Comparison of ENCODE assay signal across 14 cellular contexts in genomic region chr12:109779382-109779781, GRCh38. TPM values are rescaled to one million over a fixed set of nuclear protein-coding genes. Genes with fewer than 3 reads are reported as not detected.
A peak's percentile ranks its signal among the peaks of the same experiment; 100 is the strongest.
DNase-seq lines count a peak whose midpoint lies in the region; ATAC-seq, FAIRE-seq and TF ChIP-seq lines count a peak whose summit lies in the region.
"Had no signal": no experiment of that assay in that cellular context is flagged by ENCODE, and none has a peak within 500 bp of the region (broad histone marks: within the 10 kb centered on the region; RNA-seq: fewer than 3 reads in every experiment).

No MANE protein-coding gene starts in this region.

- H3K27me3 ChIP-seq in keratinocyte (ENCODE audit: control insufficient read depth, extremely low read depth, insufficient read depth, low read length) = no peaks in the 10 kb centered on the region
- H3K27me3 ChIP-seq in transverse colon = no peaks in the 10 kb centered on the region
- H3K27me3 ChIP-seq: right lobe of liver had no signal

- no peak for TF ChIP-seq EP300 in transverse colon (IDR thresholded peaks at IDR 0.05; ENCODE audit: low read depth)

- no peaks in the 10 kb centered on the region for H3K79me2 ChIP-seq in keratinocyte (ENCODE audit: control insufficient read depth, insufficient read depth, low read length)

- FAIRE-seq in keratinocyte (lab: Jason Lieb, UNC) = peak; percentile 29

- no peaks in the 10 kb centered on the region for H3K9me3 ChIP-seq in keratinocyte (ENCODE audit: control insufficient read depth, low read depth, low read length)
- no peaks in the 10 kb centered on the region for H3K9me3 ChIP-seq in transverse colon
- H3K9me3 ChIP-seq: right lobe of liver had no signal

- no peaks in the 10 kb centered on the region for H3K9me1 ChIP-seq in keratinocyte (ENCODE audit: control insufficient read depth, extremely low read depth, insufficient read depth, low read length)

- H3K36me3 ChIP-seq in keratinocyte (ENCODE audit: control insufficient read depth in 2 of 2, extremely low read depth in 1 of 2, insufficient read depth in 2 of 2, low read length in 2 of 2) (no peaks in the 10 kb centered on the region), transverse colon (no peaks in the 10 kb centered on the region)
- H3K36me3 ChIP-seq: gastroesophageal sphincter had no signal

- TF ChIP-seq CTCF in keratinocyte (optimal IDR thresholded peaks at IDR 0.05 in 1 of 3, IDR thresholded peaks at IDR 0.05 in 1 of 3, conservative IDR thresholded peaks at IDR 0.05 in 1 of 3; ENCODE audit: extremely low read depth in 1 of 3, insufficient read depth in 2 of 3, low read length in 3 of 3) = peak in 1 of 3 experiments; percentile 23
- TF ChIP-seq CTCF in transverse colon (IDR thresholded peaks at IDR 0.05) = no peak

- no peak overlapping the region for H2AFZ ChIP-seq in keratinocyte (ENCODE audit: control insufficient read depth, low read length)

- H4K20me1 ChIP-seq in keratinocyte (ENCODE audit: control insufficient read depth, extremely low read depth, insufficient read depth, low read length) = no peaks in the 10 kb centered on the region

- 84% methylated on average over 6 of the region's 6 CpGs; no CpG with 5 or more reads in 1 of the 2 donors for WGBS in transverse colon (ENCODE audit: low coverage in 1 of 2), 2 donors

- peak; percentile 34 for DNase-seq in COLO829 (ENCODE audit: low spot score)
- DNase-seq in HT1080 (ENCODE audit: low read depth) = peak; percentile 40
- peak; percentile 60 for DNase-seq in SK-N-DZ (ENCODE audit: low spot score)
- no peak for DNase-seq in keratinocyte (ENCODE audit: low read depth, low spot score)
- no peak for DNase-seq in transverse colon
- DNase-seq: activated CD4-positive, alpha-beta memory T cell treated with anti-CD3 and anti-CD28 coated beads, Interleukin-2, amount 10 ng/mL, durations not matched to agents 7 days and 5 days; CD4-positive, alpha-beta T cell had no signal

- no peak overlapping the region for H3K9ac ChIP-seq in keratinocyte (ENCODE audit: control insufficient read depth, extremely low read depth, insufficient read depth, low read length)

- intact Hi-C loops in transverse colon (cut with DNase I; ENCODE audit: low total_unique reads) = loop anchor here (10.0 kb wide), 1 partner anchor 65 kb away; the partner anchor contains the start of gene FAM222A

- TF ChIP-seq POLR2A in transverse colon (IDR thresholded peaks at IDR 0.05) = no peak

- H3K4me3 ChIP-seq in keratinocyte (ENCODE audit: control insufficient read depth in 2 of 3, extremely low read depth in 1 of 3, insufficient read depth in 2 of 3, low read depth in 1 of 3, low read length in 3 of 3) = no peak overlapping the region
- no peak overlapping the region for H3K4me3 ChIP-seq in transverse colon
- H3K4me3 ChIP-seq: gastroesophageal sphincter, right lobe of liver had no signal

- ATAC-seq in GM19324 (IDR thresholded peaks at IDR 0.05; ENCODE audit: low FRiP score, unreplicated experiment) (no peak), GM18517 (IDR thresholded peaks at IDR 0.05; ENCODE audit: unreplicated experiment) (no peak), HG03025 (IDR thresholded peaks at IDR 0.05; ENCODE audit: low FRiP score, unreplicated experiment) (no peak)
- ATAC-seq: gastroesophageal sphincter; stimulated activated naive CD8-positive, alpha-beta T cell treated with anti-CD3 and anti-CD28 coated beads, Interleukin-15, amount 100 ng/mL, for 72 hours had no signal

- dilution Hi-C loops in keratinocyte (cut with MboI; ENCODE audit: extremely low pct_ligation_motif_present, low sequenced_read_pairs) = loop anchor here (25.0 kb wide), 2 partner anchors 142 to 242 kb away; no protein-coding TSS in a partner anchor

- H3K4me2 ChIP-seq in keratinocyte (ENCODE audit: control insufficient read depth, extremely low read depth, insufficient read depth, low read depth, low read length) = no peak overlapping the region

- in situ Hi-C loops in transverse colon (cut with MboI; ENCODE audit: low pct_ligation_motif_present in 1 of 4, low pct_unique_long_range_greater_than_20kb in 1 of 4, low sequenced_read_pairs in 3 of 4) = loop anchor here (5.0 to 10.0 kb wide), 6 partner anchors 172 to 355 kb away; no protein-coding TSS in a partner anchor

- H3K27ac ChIP-seq in keratinocyte (ENCODE audit: control insufficient read depth, insufficient read depth, low read length) = no peak overlapping the region
- H3K27ac ChIP-seq in transverse colon = no peak overlapping the region
- H3K27ac ChIP-seq: gastroesophageal sphincter, HL-60, right lobe of liver had no signal

- peaks cover 7% of the 10 kb centered on the region for H3K4me1 ChIP-seq in keratinocyte (ENCODE audit: control insufficient read depth, extremely low read depth, insufficient read depth, low read length)
- H3K4me1 ChIP-seq in transverse colon = no peaks in the 10 kb centered on the region
- H3K4me1 ChIP-seq: gastroesophageal sphincter, right lobe of liver had no signal

RNA-seq across cellular contexts. Expression of gene TRPV4, which starts 53.8 kb away (rescaled TPM):
- total RNA-seq in HT1080 (2014; rRNA removed; shearing (Covaris generic)) = 0.50 and 0.72 TPM in 2 replicates
- 2.0 and 2.2 TPM in 2 replicates for polyA plus RNA-seq in HT1080 (2015; cell fraction: cytosol; rRNA removed)
- 3.0 and 4.5 TPM in 2 replicates for polyA plus RNA-seq in HT1080 (2015; cell fraction: nucleus; rRNA removed)
- polyA plus RNA-seq in SK-N-DZ (2014; cell fraction: cytosol; rRNA removed) = not detected in 2 replicates
- not detected in 2 replicates for polyA plus RNA-seq in SK-N-DZ (2014; cell fraction: nucleus; rRNA removed)
- 0.46 to 0.76 TPM (median 0.70 TPM) in 3 replicates for polyA plus RNA-seq in keratinocyte
- 0.29 TPM for polyA plus RNA-seq in keratinocyte (2011; ENCODE audit: low read depth)
- 0.17 and 0.44 TPM in 2 replicates for polyA plus RNA-seq in keratinocyte (2011; cell fraction: cytosol; rRNA removed)
- polyA plus RNA-seq in keratinocyte (2011; cell fraction: nucleus; rRNA removed) = 0.59 TPM in 2 replicates
- polyA plus RNA-seq in keratinocyte (2012; ENCODE audit: low replicate concordance) = 0.65 and 0.68 TPM in 2 replicates
- 0.64 to 4.9 TPM (median 0.76 TPM) in 3 replicates for polyA minus RNA-seq in keratinocyte
- 0.77 TPM for polyA minus RNA-seq in keratinocyte (2011; cell fraction: cytosol; rRNA and poly(A)+ RNA removed)
- 0.23 and 0.32 TPM in 2 replicates for polyA minus RNA-seq in keratinocyte (2011; cell fraction: nucleus; rRNA and poly(A)+ RNA removed)
- total RNA-seq in transverse colon = under 1 TPM in 1 of 4 donors, not detected in 3; 0.27 TPM
- total RNA-seq: activated CD4-positive, alpha-beta memory T cell treated with anti-CD3 and anti-CD28 coated beads, Interleukin-2, amount 10 ng/mL, durations not matched to agents 7 days and 5 days; CD4-positive, alpha-beta T cell had no signal

Comparison
In these comparisons a context has a peak if more than half of its experiments do, and no peak if none do; other contexts are left out.
1. DNase-seq: peak in COLO829 (single experiment), HT1080 (single experiment) and SK-N-DZ (single experiment); none in keratinocyte (single experiment) and transverse colon (single experiment).